In the genomic region with DNA sequence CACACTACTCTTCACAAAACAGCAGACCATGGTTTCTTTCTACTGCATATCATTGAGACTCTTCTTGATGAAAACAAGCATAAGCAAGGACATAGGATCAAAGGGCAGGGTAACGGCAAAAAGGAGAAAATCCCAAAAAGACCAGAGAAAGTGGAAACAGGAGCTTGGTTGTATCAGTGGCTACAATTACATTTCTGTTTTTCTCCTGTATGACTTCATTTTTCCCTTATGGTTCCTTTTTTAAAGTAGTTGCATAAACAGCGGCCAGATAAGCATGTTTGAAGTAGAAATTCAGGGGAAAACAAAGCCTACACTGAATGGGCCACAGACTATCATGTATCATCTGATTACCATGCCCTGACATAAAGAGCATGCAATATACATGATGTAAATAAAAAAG, we compare ENCODE assay signal across 9 cellular contexts. TPM values are rescaled to one million over a fixed set of nuclear protein-coding genes. Genes with fewer than 3 reads are reported as not detected.
DNase-seq lines count a peak whose midpoint lies in the region; ATAC-seq and TF ChIP-seq lines count a peak whose summit lies in the region.
"Had no signal": no experiment of that assay in that cellular context is flagged by ENCODE, and none has a peak within 500 bp of the region (broad histone marks: within the 10 kb centered on the region; RNA-seq: fewer than 3 reads in every experiment).

No MANE protein-coding gene starts in this region.

- 33% methylated on average over 2 of the region's 2 CpGs for WGBS in right lobe of liver (ENCODE audit: insufficient coverage, low coverage, low lambda C conversion rate, missing lambda C conversion rate)

- no peaks in the 10 kb centered on the region for H3K27me3 Mint-ChIP-seq in natural killer cell treated with Interleukin-12 subunit alpha and Interleukin-12 subunit beta and Interleukin-15 and Interleukin-18, amount 100 ng/mL, for 72 hours
- H3K27me3 Mint-ChIP-seq in natural killer cell (ENCODE audit: low read depth in 2 of 2): no peaks in the 10 kb centered on the region
- H3K27me3 Mint-ChIP-seq in activated naive CD8-positive, alpha-beta T cell treated with anti-CD3 and anti-CD28 coated beads for 36 hours: no peaks in the 10 kb centered on the region

- no peak overlapping the region for H3K27ac ChIP-seq in right lobe of liver

- H3K27ac Mint-ChIP-seq in natural killer cell treated with Interleukin-12 subunit alpha and Interleukin-12 subunit beta and Interleukin-15 and Interleukin-18, amount 100 ng/mL, for 72 hours: peak overlapping the region in 1 of 2 donors; percentile 56
- no peak overlapping the region for H3K27ac Mint-ChIP-seq in natural killer cell
- no peak overlapping the region for H3K27ac Mint-ChIP-seq in activated naive CD8-positive, alpha-beta T cell treated with anti-CD3 and anti-CD28 coated beads for 36 hours

- intact Hi-C loops in natural killer cell (cut with micrococcal nuclease) (no loop called here), right lobe of liver (cut with DNase I) (no loop called here)

- no peaks in the 10 kb centered on the region for H3K9me3 Mint-ChIP-seq in natural killer cell treated with Interleukin-12 subunit alpha and Interleukin-12 subunit beta and Interleukin-15 and Interleukin-18, amount 100 ng/mL, for 72 hours
- H3K9me3 Mint-ChIP-seq in natural killer cell: no peaks in the 10 kb centered on the region
- no peaks in the 10 kb centered on the region for H3K9me3 Mint-ChIP-seq in activated naive CD8-positive, alpha-beta T cell treated with anti-CD3 and anti-CD28 coated beads for 36 hours

- ATAC-seq in natural killer cell treated with Interleukin-12 subunit alpha and Interleukin-12 subunit beta and Interleukin-15 and Interleukin-18, amount 100 ng/mL, for 72 hours: no peak
- ATAC-seq in natural killer cell (no peak), right lobe of liver (no peak), HG03095 (IDR thresholded peaks at IDR 0.05; ENCODE audit: unreplicated experiment) (no peak)

- no peak for TF ChIP-seq CTCF in natural killer cell (IDR thresholded peaks at IDR 0.05)
- TF ChIP-seq CTCF in right lobe of liver (IDR thresholded peaks at IDR 0.05): no peak

- H3K4me3 ChIP-seq in right lobe of liver: peak overlapping the region in 2 of 3 donors; percentile 5 to 9

- H3K36me3 Mint-ChIP-seq in natural killer cell treated with Interleukin-12 subunit alpha and Interleukin-12 subunit beta and Interleukin-15 and Interleukin-18, amount 100 ng/mL, for 72 hours: peaks cover 18% of the 10 kb centered on the region
- H3K36me3 Mint-ChIP-seq in natural killer cell: no peaks in the 10 kb centered on the region
- peaks cover 49% of the 10 kb centered on the region for H3K36me3 Mint-ChIP-seq in activated naive CD8-positive, alpha-beta T cell treated with anti-CD3 and anti-CD28 coated beads for 36 hours

- no peaks in the 10 kb centered on the region for H3K9me3 ChIP-seq in right lobe of liver

- H3K4me3 Mint-ChIP-seq in natural killer cell treated with Interleukin-12 subunit alpha and Interleukin-12 subunit beta and Interleukin-15 and Interleukin-18, amount 100 ng/mL, for 72 hours: peak overlapping the region; percentile 70
- H3K4me3 Mint-ChIP-seq in natural killer cell: no peak overlapping the region
- H3K4me3 Mint-ChIP-seq in activated naive CD8-positive, alpha-beta T cell treated with anti-CD3 and anti-CD28 coated beads for 36 hours: peak overlapping the region; percentile 42

- H3K27me3 ChIP-seq in right lobe of liver: no peaks in the 10 kb centered on the region

- no peaks in the 10 kb centered on the region for H3K36me3 ChIP-seq in right lobe of liver

- peaks cover 52 to 67% of the 10 kb centered on the region in 2 donors for H3K4me1 Mint-ChIP-seq in natural killer cell treated with Interleukin-12 subunit alpha and Interleukin-12 subunit beta and Interleukin-15 and Interleukin-18, amount 100 ng/mL, for 72 hours (ENCODE audit: low read depth in 2 of 2)
- H3K4me1 Mint-ChIP-seq in natural killer cell: peaks cover 66 to 69% of the 10 kb centered on the region in 2 donors
- peaks cover 52% of the 10 kb centered on the region for H3K4me1 Mint-ChIP-seq in activated naive CD8-positive, alpha-beta T cell treated with anti-CD3 and anti-CD28 coated beads for 36 hours

- no peak for DNase-seq in natural killer cell treated with Interleukin-12 subunit alpha and Interleukin-12 subunit beta and Interleukin-15 and Interleukin-18, amount 100 ng/mL, for 72 hours (ENCODE audit: low spot score)
- DNase-seq in natural killer cell (no peak), right lobe of liver (no peak), DMS 273 treated with DMSO at 0.1 percent for 48 hours (lab: John Stamatoyannopoulos, UW) (no peak), NCI-H1417 treated with DMSO at 0.1 percent for 48 hours (lab: John Stamatoyannopoulos, UW) (no peak), NCI-H1092 treated with DMSO at 0.1 percent for 48 hours (lab: John Stamatoyannopoulos, UW) (no peak)
- no peak for DNase-seq in activated naive CD8-positive, alpha-beta T cell treated with anti-CD3 and anti-CD28 coated beads for 36 hours
- DNase-seq: amniotic stem cell had no signal

- no peak for TF ChIP-seq POLR2A in right lobe of liver (IDR thresholded peaks at IDR 0.05)

- H3K4me1 ChIP-seq in right lobe of liver: peaks cover 0 to 37% (median 18%) of the 10 kb centered on the region in 4 donors

RNA-seq across cellular contexts. Expression of gene EGLN1, which starts 4.6 kb away (rescaled TPM):
- total RNA-seq in natural killer cell treated with Interleukin-12 subunit alpha and Interleukin-12 subunit beta and Interleukin-15 and Interleukin-18, amount 100 ng/mL, for 72 hours: 10 to 100 TPM; 15.5 to 25.9 TPM
- total RNA-seq in natural killer cell: 10 to 100 TPM; 14.2 to 27.5 (median 24.5) TPM
- 10 to 100 TPM; 36.3 to 37.8 TPM for total RNA-seq in activated naive CD8-positive, alpha-beta T cell treated with anti-CD3 and anti-CD28 coated beads for 36 hours
- total RNA-seq in right lobe of liver: 10 to 100 TPM; 19.3 to 66.5 (median 38.9) TPM
